Comparison of ENCODE assay signal across 18 cellular contexts in the genomic region with DNA sequence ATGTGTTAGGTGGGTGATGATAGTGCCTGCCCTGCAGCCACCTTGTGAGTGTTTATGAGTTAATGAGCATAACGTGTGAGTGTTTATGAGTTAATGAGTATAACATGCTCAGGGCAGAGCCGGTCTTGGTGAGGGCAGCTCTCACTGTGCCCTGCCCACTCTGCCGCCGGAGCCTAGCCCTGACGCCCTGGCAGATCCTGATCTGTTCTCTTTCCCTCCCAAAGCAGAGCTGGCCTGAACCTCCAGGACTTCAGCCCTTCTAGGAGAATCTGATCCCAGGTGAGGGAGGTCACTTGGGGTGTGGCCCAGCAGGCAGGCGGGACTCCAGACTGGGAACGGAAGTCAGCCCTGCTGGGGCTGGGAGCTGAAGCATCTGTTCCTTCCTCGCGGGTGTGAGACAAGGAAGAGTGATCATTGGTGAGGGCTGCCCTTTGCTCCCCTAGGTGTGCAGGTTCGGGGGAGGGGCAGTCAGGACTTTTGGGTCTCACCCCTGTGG. TPM values are rescaled to one million over a fixed set of nuclear protein-coding genes. Genes with fewer than 3 reads are reported as not detected.
DNase-seq lines count a peak whose midpoint lies in the region; ATAC-seq, FAIRE-seq and TF ChIP-seq lines count a peak whose summit lies in the region.
"Had no signal": no experiment of that assay in that cellular context is flagged by ENCODE, and none has a peak within 500 bp of the region (broad histone marks: within the 10 kb centered on the region; RNA-seq: fewer than 3 reads in every experiment).

No MANE protein-coding gene starts in this region.

- H3K4me3 Mint-ChIP-seq in HFFc6 = no peak overlapping the region
- no peak overlapping the region for H3K4me3 Mint-ChIP-seq in progenitor cell of endocrine pancreas (ENCODE audit: low read depth)
- H3K4me3 Mint-ChIP-seq: stimulated activated memory B cell treated with anti-CD40 and anti-IgM and Interleukin-4, amounts not matched to agents 10 μg/mL and 1 μg/mL and 100 μg/mL, for 72 hours had no signal

- 55% methylated on average over 10 of the region's 10 CpGs for WGBS in right cardiac atrium

- H3K27me3 ChIP-seq in RWPE2 (ENCODE audit: insufficient read depth, poor library complexity, severe bottlenecking) (no peaks in the 10 kb centered on the region), right cardiac atrium (ENCODE audit: control insufficient read depth, insufficient read depth) (no peaks in the 10 kb centered on the region)

- H3K27ac Mint-ChIP-seq in HFFc6 (peak overlapping the region; percentile 36), progenitor cell of endocrine pancreas (peak overlapping the region; percentile 85)
- H3K27ac Mint-ChIP-seq: stimulated activated memory B cell treated with anti-CD40 and anti-IgM and Interleukin-4, amounts not matched to agents 10 μg/mL and 1 μg/mL and 100 μg/mL, for 72 hours had no signal

- ATAC-seq in RWPE2 (ENCODE audit: low read depth) = peak; percentile 70
- ATAC-seq in right cardiac atrium = no peak
- ATAC-seq: stimulated activated memory B cell treated with anti-CD40 and anti-IgM and Interleukin-4, amounts not matched to agents 10 μg/mL and 1 μg/mL and 100 μg/mL, for 72 hours had no signal

- H3K27me3 Mint-ChIP-seq in HFFc6 (ENCODE audit: insufficient read depth) = peaks cover 1% of the 10 kb centered on the region; the same call in 1 of the 2 replicates
- H3K27me3 Mint-ChIP-seq in progenitor cell of endocrine pancreas = no peaks in the 10 kb centered on the region

- H3K4me3 ChIP-seq in RWPE2 (ENCODE audit: severe bottlenecking) = peak overlapping the region; percentile 6
- no peak overlapping the region for H3K4me3 ChIP-seq in right cardiac atrium (ENCODE audit: low read length)
- H3K4me3 ChIP-seq: BLaER1 treated with 17β-estradiol and CSF1 and Interleukin-3, amounts not matched to agents 10 nM and 100 nM; HAP-1; heart left ventricle; prostate gland had no signal

- H3K4me1 Mint-ChIP-seq in HFFc6 (ENCODE audit: low read depth) = peaks cover 47% of the 10 kb centered on the region
- H3K4me1 Mint-ChIP-seq in progenitor cell of endocrine pancreas (ENCODE audit: low read depth) = peaks cover 29% of the 10 kb centered on the region

- no peak for TF ChIP-seq POLR2A in GM12892 (IDR thresholded peaks at IDR 0.05; ENCODE audit: low read depth, low read length)

- FAIRE-seq in GM12892 (lab: Jason Lieb, UNC) = no peak
- FAIRE-seq: HTR-8/SVneo had no signal

- H3K9me3 Mint-ChIP-seq in HFFc6 (no peaks in the 10 kb centered on the region), progenitor cell of endocrine pancreas (ENCODE audit: low read depth) (no peaks in the 10 kb centered on the region)
- H3K9me3 Mint-ChIP-seq: stimulated activated memory B cell treated with anti-CD40 and anti-IgM and Interleukin-4, amounts not matched to agents 10 μg/mL and 1 μg/mL and 100 μg/mL, for 72 hours had no signal

- no peak for TF ChIP-seq CTCF in HFFc6 (IDR thresholded peaks at IDR 0.05)
- TF ChIP-seq CTCF in RWPE2 (IDR thresholded peaks at IDR 0.05; ENCODE audit: poor library complexity, severe bottlenecking) = no peak
- no peak for TF ChIP-seq CTCF in progenitor cell of endocrine pancreas (IDR thresholded peaks at IDR 0.05; ENCODE audit: unreplicated experiment)

- H3K9me3 ChIP-seq in RWPE2 (ENCODE audit: severe bottlenecking) (no peaks in the 10 kb centered on the region), right cardiac atrium (ENCODE audit: control insufficient read depth, low read length) (no peaks in the 10 kb centered on the region)
- H3K9me3 ChIP-seq: BLaER1 treated with 17β-estradiol and CSF1 and Interleukin-3, amounts not matched to agents 10 nM and 100 nM; HAP-1; heart left ventricle; prostate gland had no signal

- H3K27ac ChIP-seq in RWPE2 (ENCODE audit: poor library complexity, severe bottlenecking) (peak overlapping the region; percentile 94), right cardiac atrium (ENCODE audit: low read length) (peak overlapping the region; percentile 26)
- H3K27ac ChIP-seq: BLaER1 treated with 17β-estradiol and CSF1 and Interleukin-3, amounts not matched to agents 10 nM and 100 nM; prostate gland had no signal

- H3K36me3 ChIP-seq in RWPE2 (ENCODE audit: low read depth) = peaks cover 68% of the 10 kb centered on the region
- H3K36me3 ChIP-seq: BLaER1 treated with 17β-estradiol and CSF1 and Interleukin-3, amounts not matched to agents 10 nM and 100 nM had no signal

- intact Hi-C loops in right cardiac atrium (cut with DNase I) = no loop called here

- H3K4me1 ChIP-seq in RWPE2 (ENCODE audit: insufficient read depth, poor library complexity, severe bottlenecking) (peaks cover 41% of the 10 kb centered on the region), right cardiac atrium (ENCODE audit: control insufficient read depth, insufficient read depth, low read length) (peaks cover 11% of the 10 kb centered on the region)

- DNase-seq in HFFc6 (no peak), RWPE2 (ENCODE audit: low spot score) (peak; percentile 85), right cardiac atrium (no peak), progenitor cell of endocrine pancreas (ENCODE audit: low spot score, unreplicated experiment) (no peak), GM12892 (ENCODE audit: insufficient read length) (no peak), germinal center (ENCODE audit: low spot score) (no peak), DMS153 (lab: John Stamatoyannopoulos, UW) (no peak)
- DNase-seq: amygdala; effector CD4-positive, alpha-beta T cell; heart left ventricle; NCI-H1436; stimulated activated CD4-positive, alpha-beta T cell treated with anti-CD3 and anti-CD28 coated beads, Interleukin-2, amount 100 ng/mL, for 24 hours had no signal

- H3K36me3 Mint-ChIP-seq in HFFc6 (ENCODE audit: low read depth) = peaks cover 20% of the 10 kb centered on the region
- H3K36me3 Mint-ChIP-seq in progenitor cell of endocrine pancreas (ENCODE audit: insufficient read depth) = peaks cover 21% of the 10 kb centered on the region
- H3K36me3 Mint-ChIP-seq: stimulated activated memory B cell treated with anti-CD40 and anti-IgM and Interleukin-4, amounts not matched to agents 10 μg/mL and 1 μg/mL and 100 μg/mL, for 72 hours had no signal

RNA-seq across cellular contexts. Expression of gene FBLIM1, which starts 5.7 kb away (rescaled TPM):
- total RNA-seq in HFFc6 (2021; fragmentation: NEBNext Ultra II Directional; extraction: Animal tissue kit (Norgen Biotek cat#: 25700)) = 100 to 1,000 TPM in 4 of 6 experiments, 10 to 100 TPM in 2; 98.4 to 127 (median 110) TPM
- total RNA-seq in right cardiac atrium (100 to 1,000 TPM in 1 of 4 donors, 10 to 100 TPM in 3; 83.6 to 112 (median 94.6) TPM), progenitor cell of endocrine pancreas (101 and 105 TPM in 2 replicates)
- polyA plus RNA-seq in right cardiac atrium = 95.0 TPM
- polyA plus RNA-seq in GM12892 (2012; ENCODE audit: missing spikeins) = not detected

RNA-seq across cellular contexts. Expression of gene TMEM82, which starts 22.0 kb away (rescaled TPM):
- not detected for total RNA-seq in HFFc6 (2021; fragmentation: NEBNext Ultra II Directional; extraction: Animal tissue kit (Norgen Biotek cat#: 25700))
- total RNA-seq in right cardiac atrium = not detected
- polyA plus RNA-seq in right cardiac atrium = not detected
- 0.44 and 1.4 TPM in 2 replicates for total RNA-seq in progenitor cell of endocrine pancreas
- polyA plus RNA-seq in GM12892 (2012; ENCODE audit: missing spikeins) = not detected
- total RNA-seq: heart left ventricle, lung microvascular endothelial cell, prostate gland had no signal
- polyA plus RNA-seq: heart left ventricle had no signal

RNA-seq across cellular contexts. Expression of gene SLC25A34, which starts 28.3 kb away (rescaled TPM):
- under 1 TPM; 0.26 to 0.68 (median 0.43) TPM for total RNA-seq in HFFc6 (2021; fragmentation: NEBNext Ultra II Directional; extraction: Animal tissue kit (Norgen Biotek cat#: 25700))
- total RNA-seq in right cardiac atrium = 1 to 10 TPM; 3.0 to 4.4 (median 3.3) TPM
- 8.1 TPM for polyA plus RNA-seq in right cardiac atrium
- total RNA-seq in progenitor cell of endocrine pancreas = 5.5 and 6.0 TPM in 2 replicates
- polyA plus RNA-seq in GM12892 (2012; ENCODE audit: missing spikeins) = 0.17 TPM

RNA-seq across cellular contexts. Expression of gene UQCRHL, which starts 43.1 kb away (rescaled TPM):
- total RNA-seq in HFFc6 (2021; fragmentation: NEBNext Ultra II Directional; extraction: Animal tissue kit (Norgen Biotek cat#: 25700)) = 1 to 10 TPM in 5 of 6 experiments, under 1 TPM in 1; 0.75 to 1.8 (median 1.5) TPM
- total RNA-seq in right cardiac atrium (1 to 10 TPM; 3.3 to 4.0 (median 3.5) TPM), progenitor cell of endocrine pancreas (2.4 and 3.5 TPM in 2 replicates)
- polyA plus RNA-seq in right cardiac atrium = 11.7 TPM
- 7.8 TPM for polyA plus RNA-seq in GM12892 (2012; ENCODE audit: missing spikeins)
